In the genomic region with DNA sequence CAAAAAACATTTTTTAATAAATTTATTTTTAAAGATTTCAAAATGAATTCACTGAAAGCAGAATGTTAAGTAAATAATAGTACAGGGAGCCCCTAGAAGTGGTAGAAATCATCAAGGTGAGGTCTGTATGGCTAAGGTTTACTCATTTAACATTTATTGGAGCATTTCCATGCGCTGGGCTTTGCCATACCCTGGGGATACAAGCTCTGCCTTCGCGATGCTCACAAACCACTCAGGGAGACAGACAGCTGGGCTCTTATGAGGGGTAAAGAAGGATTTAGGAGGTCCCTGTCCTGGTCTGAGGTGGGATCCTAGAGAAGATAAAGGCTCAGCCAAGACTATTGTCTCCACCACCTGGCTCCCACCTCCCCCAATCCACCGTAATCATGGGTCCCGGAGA, we compare ENCODE assay signal across 2 cellular contexts.
TF ChIP-seq lines count a peak whose summit lies in the region.

No MANE protein-coding gene starts in this region.

TF ChIP-seq in SK-N-SH, 30 proteins besides CTCF, POLR2A, EP300 and RAD21 (continued from another document):
- no peak for TF ChIP-seq REST (IDR thresholded peaks at IDR 0.05; ENCODE audit: low read depth, low read length)
- TF ChIP-seq ELF1 (IDR thresholded peaks at IDR 0.05), result no peak
- no peak for TF ChIP-seq POLR2AphosphoS5 (IDR thresholded peaks at IDR 0.05; ENCODE audit: low read depth, low read length)
- no peak for TF ChIP-seq YY1 (IDR thresholded peaks at IDR 0.05; ENCODE audit: low read depth)
- no peak for TF ChIP-seq JUND (IDR thresholded peaks at IDR 0.05)
- no peak for TF ChIP-seq CHD2 (IDR thresholded peaks at IDR 0.05; ENCODE audit: low read length, partially characterized antibody)
- no peak for TF ChIP-seq GABPA (IDR thresholded peaks at IDR 0.05; ENCODE audit: low read depth)
- TF ChIP-seq FOXM1 (IDR thresholded peaks at IDR 0.05; ENCODE audit: low read depth), result no peak
- no peak for TF ChIP-seq TCF12 (IDR thresholded peaks at IDR 0.05)

TF ChIP-seq in SK-N-SH treated with all-trans-retinoic acid at 6 μM for 48 hours, 23 proteins besides CTCF, POLR2A, EP300 and RAD21 (continued from another document):
- no peak for TF ChIP-seq PATZ1 (CRISPR knock-in tag; IDR thresholded peaks at IDR 0.05; ENCODE audit: borderline replicate concordance)
- TF ChIP-seq, protein P1, sequence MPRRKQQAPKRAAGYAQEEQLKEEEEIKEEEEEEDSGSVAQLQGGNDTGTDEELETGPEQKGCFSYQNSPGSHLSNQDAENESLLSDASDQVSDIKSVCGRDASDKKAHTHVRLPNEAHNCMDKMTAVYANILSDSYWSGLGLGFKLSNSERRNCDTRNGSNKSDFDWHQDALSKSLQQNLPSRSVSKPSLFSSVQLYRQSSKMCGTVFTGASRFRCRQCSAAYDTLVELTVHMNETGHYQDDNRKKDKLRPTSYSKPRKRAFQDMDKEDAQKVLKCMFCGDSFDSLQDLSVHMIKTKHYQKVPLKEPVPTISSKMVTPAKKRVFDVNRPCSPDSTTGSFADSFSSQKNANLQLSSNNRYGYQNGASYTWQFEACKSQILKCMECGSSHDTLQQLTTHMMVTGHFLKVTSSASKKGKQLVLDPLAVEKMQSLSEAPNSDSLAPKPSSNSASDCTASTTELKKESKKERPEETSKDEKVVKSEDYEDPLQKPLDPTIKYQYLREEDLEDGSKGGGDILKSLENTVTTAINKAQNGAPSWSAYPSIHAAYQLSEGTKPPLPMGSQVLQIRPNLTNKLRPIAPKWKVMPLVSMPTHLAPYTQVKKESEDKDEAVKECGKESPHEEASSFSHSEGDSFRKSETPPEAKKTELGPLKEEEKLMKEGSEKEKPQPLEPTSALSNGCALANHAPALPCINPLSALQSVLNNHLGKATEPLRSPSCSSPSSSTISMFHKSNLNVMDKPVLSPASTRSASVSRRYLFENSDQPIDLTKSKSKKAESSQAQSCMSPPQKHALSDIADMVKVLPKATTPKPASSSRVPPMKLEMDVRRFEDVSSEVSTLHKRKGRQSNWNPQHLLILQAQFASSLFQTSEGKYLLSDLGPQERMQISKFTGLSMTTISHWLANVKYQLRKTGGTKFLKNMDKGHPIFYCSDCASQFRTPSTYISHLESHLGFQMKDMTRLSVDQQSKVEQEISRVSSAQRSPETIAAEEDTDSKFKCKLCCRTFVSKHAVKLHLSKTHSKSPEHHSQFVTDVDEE (CRISPR knock-in tag; IDR thresholded peaks at IDR 0.05), result no peak
- TF ChIP-seq, protein P2, sequence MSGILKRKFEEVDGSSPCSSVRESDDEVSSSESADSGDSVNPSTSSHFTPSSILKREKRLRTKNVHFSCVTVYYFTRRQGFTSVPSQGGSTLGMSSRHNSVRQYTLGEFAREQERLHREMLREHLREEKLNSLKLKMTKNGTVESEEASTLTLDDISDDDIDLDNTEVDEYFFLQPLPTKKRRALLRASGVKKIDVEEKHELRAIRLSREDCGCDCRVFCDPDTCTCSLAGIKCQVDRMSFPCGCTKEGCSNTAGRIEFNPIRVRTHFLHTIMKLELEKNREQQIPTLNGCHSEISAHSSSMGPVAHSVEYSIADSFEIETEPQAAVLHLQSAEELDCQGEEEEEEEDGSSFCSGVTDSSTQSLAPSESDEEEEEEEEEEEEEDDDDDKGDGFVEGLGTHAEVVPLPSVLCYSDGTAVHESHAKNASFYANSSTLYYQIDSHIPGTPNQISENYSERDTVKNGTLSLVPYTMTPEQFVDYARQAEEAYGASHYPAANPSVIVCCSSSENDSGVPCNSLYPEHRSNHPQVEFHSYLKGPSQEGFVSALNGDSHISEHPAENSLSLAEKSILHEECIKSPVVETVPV (CRISPR knock-in tag; IDR thresholded peaks at IDR 0.05), result no peak
- no peak for TF ChIP-seq CSDC2 (CRISPR knock-in tag; IDR thresholded peaks at IDR 0.05)
- TF ChIP-seq ZFP3 (CRISPR knock-in tag; IDR thresholded peaks at IDR 0.05), result no peak
- no peak for TF ChIP-seq SNAI2 (CRISPR knock-in tag; IDR thresholded peaks at IDR 0.05)
- TF ChIP-seq, protein P3, sequence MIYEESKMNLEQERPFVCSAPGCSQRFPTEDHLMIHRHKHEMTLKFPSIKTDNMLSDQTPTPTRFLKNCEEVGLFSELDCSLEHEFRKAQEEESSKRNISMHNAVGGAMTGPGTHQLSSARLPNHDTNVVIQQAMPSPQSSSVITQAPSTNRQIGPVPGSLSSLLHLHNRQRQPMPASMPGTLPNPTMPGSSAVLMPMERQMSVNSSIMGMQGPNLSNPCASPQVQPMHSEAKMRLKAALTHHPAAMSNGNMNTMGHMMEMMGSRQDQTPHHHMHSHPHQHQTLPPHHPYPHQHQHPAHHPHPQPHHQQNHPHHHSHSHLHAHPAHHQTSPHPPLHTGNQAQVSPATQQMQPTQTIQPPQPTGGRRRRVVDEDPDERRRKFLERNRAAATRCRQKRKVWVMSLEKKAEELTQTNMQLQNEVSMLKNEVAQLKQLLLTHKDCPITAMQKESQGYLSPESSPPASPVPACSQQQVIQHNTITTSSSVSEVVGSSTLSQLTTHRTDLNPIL (CRISPR knock-in tag; IDR thresholded peaks at IDR 0.05; ENCODE audit: low read depth), result no peak
- TF ChIP-seq ISL1 (CRISPR knock-in tag; IDR thresholded peaks at IDR 0.05), result no peak
- no peak for TF ChIP-seq ESRRG (CRISPR knock-in tag; IDR thresholded peaks at IDR 0.05)
- no peak for TF ChIP-seq TCF4 (CRISPR knock-in tag; IDR thresholded peaks at IDR 0.05; ENCODE audit: borderline replicate concordance)
- no peak for TF ChIP-seq PPARA (CRISPR knock-in tag; IDR thresholded peaks at IDR 0.05; ENCODE audit: borderline replicate concordance)
- TF ChIP-seq, protein P4, sequence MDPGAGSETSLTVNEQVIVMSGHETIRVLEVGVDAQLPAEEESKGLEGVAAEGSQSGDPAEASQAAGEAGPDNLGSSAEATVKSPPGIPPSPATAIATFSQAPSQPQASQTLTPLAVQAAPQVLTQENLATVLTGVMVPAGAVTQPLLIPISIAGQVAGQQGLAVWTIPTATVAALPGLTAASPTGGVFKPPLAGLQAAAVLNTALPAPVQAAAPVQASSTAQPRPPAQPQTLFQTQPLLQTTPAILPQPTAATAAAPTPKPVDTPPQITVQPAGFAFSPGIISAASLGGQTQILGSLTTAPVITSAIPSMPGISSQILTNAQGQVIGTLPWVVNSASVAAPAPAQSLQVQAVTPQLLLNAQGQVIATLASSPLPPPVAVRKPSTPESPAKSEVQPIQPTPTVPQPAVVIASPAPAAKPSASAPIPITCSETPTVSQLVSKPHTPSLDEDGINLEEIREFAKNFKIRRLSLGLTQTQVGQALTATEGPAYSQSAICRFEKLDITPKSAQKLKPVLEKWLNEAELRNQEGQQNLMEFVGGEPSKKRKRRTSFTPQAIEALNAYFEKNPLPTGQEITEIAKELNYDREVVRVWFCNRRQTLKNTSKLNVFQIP (CRISPR knock-in tag; IDR thresholded peaks at IDR 0.05; ENCODE audit: borderline replicate concordance, low read depth), result no peak
- TF ChIP-seq OSR1 (CRISPR knock-in tag; IDR thresholded peaks at IDR 0.05), result no peak
- TF ChIP-seq GLIS3 (CRISPR knock-in tag; IDR thresholded peaks at IDR 0.05), result no peak
- TF ChIP-seq ARNTL (CRISPR knock-in tag; IDR thresholded peaks at IDR 0.05; ENCODE audit: borderline replicate concordance, low read depth), result no peak
- TF ChIP-seq ZNF70 (CRISPR knock-in tag; IDR thresholded peaks at IDR 0.05), result no peak
TF ChIP-seq in SK-N-SH treated with all-trans-retinoic acid at 6 μM for 48 hours: peak in this region for 0.
